1 cellular context compared by ENCODE assay signal in genomic region chr9:35687972-35688557, GRCh38.
TF ChIP-seq lines count a peak whose summit lies in the region.

No MANE protein-coding gene starts in this region.

TF ChIP-seq in H1, 55 proteins besides CTCF, POLR2A, EP300 and RAD21:
- TF ChIP-seq GABPA (IDR thresholded peaks at IDR 0.05; ENCODE audit: borderline replicate concordance, insufficient read depth, low read length) (no peak), GTF2F1 (IDR thresholded peaks at IDR 0.05; ENCODE audit: borderline replicate concordance, low read depth, low read length) (no peak), ASH2L (IDR thresholded peaks at IDR 0.05; ENCODE audit: low read length) (no peak), MAFK (IDR thresholded peaks at IDR 0.05; ENCODE audit: low read depth, low read length) (no peak), SAP30 (IDR thresholded peaks at IDR 0.05; ENCODE audit: insufficient read depth, insufficient replicate concordance, low read length) (no peak), E2F6 (IDR thresholded peaks at IDR 0.05) (no peak), SP2 (IDR thresholded peaks at IDR 0.05; ENCODE audit: low read length) (no peak), KDM5A (IDR thresholded peaks at IDR 0.05; ENCODE audit: low read length) (no peak), TBP (IDR thresholded peaks at IDR 0.05; ENCODE audit: low read depth, low read length) (no peak), SP4 (IDR thresholded peaks at IDR 0.05; ENCODE audit: low read length) (no peak), BACH1 (IDR thresholded peaks at IDR 0.05; ENCODE audit: low read length) (no peak), POU5F1 (IDR thresholded peaks at IDR 0.05; ENCODE audit: low read depth, low read length) (no peak), YY1 (IDR thresholded peaks at IDR 0.05; ENCODE audit: low read depth, low read length) (no peak), EGR1 (IDR thresholded peaks at IDR 0.05; ENCODE audit: borderline replicate concordance, low read depth, low read length) (no peak), CBX5 (IDR thresholded peaks at IDR 0.05; ENCODE audit: low read depth, low read length) (no peak)
